25 cellular contexts compared by ENCODE assay signal in genomic region chr4:105601406-105601805, GRCh38. TPM values are rescaled to one million over a fixed set of nuclear protein-coding genes. Genes with fewer than 3 reads are reported as not detected.
A peak's percentile ranks its signal among the peaks of the same experiment; 100 is the strongest.
DNase-seq lines count a peak whose midpoint lies in the region; ATAC-seq, FAIRE-seq and TF ChIP-seq lines count a peak whose summit lies in the region.
"Had no signal": no experiment of that assay in that cellular context is flagged by ENCODE, and none has a peak within 500 bp of the region (broad histone marks: within the 10 kb centered on the region; RNA-seq: fewer than 3 reads in every experiment).

No MANE protein-coding gene starts in this region.

- CTCF ChIA-PET in HepG2 (lab: Yijun Ruan, JAX; ENCODE audit: low intra/inter-chr PET ratio, low total read pairs): no interaction called here

- intact Hi-C loops in HepG2 (cut with micrococcal nuclease; ENCODE audit: unreplicated experiment) (no loop called here), upper lobe of right lung (cut with DNase I) (no loop called here)

- no TSS peak for BruUV-seq in HepG2 (replicated peaks; lab: Mats Ljungman, UMichigan)

- no peaks in the 10 kb centered on the region for H4K20me1 ChIP-seq in HepG2 (ENCODE audit: insufficient read depth, low read length)
- H4K20me1 ChIP-seq: BLaER1 treated with 17β-estradiol and CSF1 and Interleukin-3, amounts not matched to agents 10 nM and 100 nM had no signal

- no peak for FAIRE-seq in HepG2 (lab: Jason Lieb, UNC)
- FAIRE-seq: A549, D721Med, GM12892, H1 had no signal

- no peak for TF ChIP-seq POLR2A in HepG2 (IDR thresholded peaks at IDR 0.05; ENCODE audit: insufficient read depth in 1 of 2, low read depth in 2 of 2, low read length in 2 of 2)

- no peak overlapping the region for H3K4me2 ChIP-seq in HepG2 (ENCODE audit: low read depth, low read length)
- H3K4me2 ChIP-seq: A549; BLaER1 treated with 17β-estradiol and CSF1 and Interleukin-3, amounts not matched to agents 10 nM and 100 nM had no signal

- 75% methylated on average over 1 of the region's 1 CpG for WGBS in liver
- 18% methylated on average over 1 of the region's 1 CpG for WGBS in HepG2 (ENCODE audit: low lambda C conversion rate)

- no peak for TF ChIP-seq CTCF in liver (IDR thresholded peaks at IDR 0.05; ENCODE audit: low read depth, low read length, missing input control)
- TF ChIP-seq CTCF in HepG2 (CRISPR knock-in tag; IDR thresholded peaks at IDR 0.05): no peak
- TF ChIP-seq CTCF in upper lobe of right lung (IDR thresholded peaks at IDR 0.05): no peak
- no peak for TF ChIP-seq CTCF in foreskin fibroblast (IDR thresholded peaks at IDR 0.05; ENCODE audit: low read depth, low read length)

- H3K27me3 ChIP-seq in liver (ENCODE audit: control insufficient read depth in 4 of 4, insufficient read depth in 4 of 4, low read length in 3 of 4) (no peaks in the 10 kb centered on the region), HepG2 (ENCODE audit: control insufficient read depth in 1 of 2, insufficient read depth in 2 of 2, low read length in 2 of 2) (no peaks in the 10 kb centered on the region), upper lobe of right lung (no peaks in the 10 kb centered on the region)
- H3K27me3 ChIP-seq: BE2C; BLaER1 treated with 17β-estradiol and CSF1 and Interleukin-3, amounts not matched to agents 10 nM and 100 nM had no signal

- TF ChIP-seq RAD21 in liver (IDR thresholded peaks at IDR 0.05): peak in 1 of 2 donors; percentile 5
- no peak for TF ChIP-seq RAD21 in HepG2 (CRISPR knock-in tag; IDR thresholded peaks at IDR 0.05)

- H3K27ac ChIP-seq in liver (ENCODE audit: low read depth in 1 of 2, low read length in 2 of 2) (no peak overlapping the region), HepG2 (ENCODE audit: extremely low read length, insufficient read depth, low read length) (no peak overlapping the region), upper lobe of right lung (no peak overlapping the region)
- H3K27ac ChIP-seq: A549; BLaER1 treated with 17β-estradiol and CSF1 and Interleukin-3, amounts not matched to agents 10 nM and 100 nM; GM23248 had no signal

- no peak overlapping the region for H3K9ac ChIP-seq in liver (ENCODE audit: low read depth in 1 of 2, low read length in 2 of 2)
- no peak overlapping the region for H3K9ac ChIP-seq in HepG2 (ENCODE audit: insufficient read depth, low read depth, low read length)
- H3K9ac ChIP-seq: BLaER1 treated with 17β-estradiol and CSF1 and Interleukin-3, amounts not matched to agents 10 nM and 100 nM; GM23248 had no signal

- TF ChIP-seq EP300 in HepG2 (IDR thresholded peaks at IDR 0.05; ENCODE audit: low read depth in 2 of 2, low read length in 2 of 2): no peak
- TF ChIP-seq EP300 in HepG2 (CRISPR knock-in tag; IDR thresholded peaks at IDR 0.05; ENCODE audit: borderline replicate concordance): no peak

- no peak for DNase-seq in HepG2 (ENCODE audit: low spot score)
- no peak for DNase-seq in left lobe of liver (ENCODE audit: low spot score)
- no peak for DNase-seq in upper lobe of right lung
- DNase-seq in foreskin fibroblast: no peak
- DNase-seq: 8988T; ACHN; AML-193; BE2C; CD4-positive, alpha-beta T cell; CD8-positive, alpha-beta memory T cell; DMS 273 treated with DMSO at 0.1 percent for 48 hours; DMS79; EL; GDM1; GM23248; H9 had no signal

- POLR2A ChIA-PET in HepG2 (lab: Yijun Ruan, JAX): no interaction called here

- H3K79me2 ChIP-seq in HepG2 (ENCODE audit: insufficient read depth, low read length): no peaks in the 10 kb centered on the region

- no peak overlapping the region for H3K4me3 ChIP-seq in liver (ENCODE audit: low read depth in 1 of 3, low read length in 3 of 3)
- no peak overlapping the region for H3K4me3 ChIP-seq in HepG2 (replicated peaks in 1 of 3; ENCODE audit: insufficient read depth in 1 of 3, low read depth in 2 of 3, low read length in 3 of 3)
- no peak overlapping the region for H3K4me3 ChIP-seq in upper lobe of right lung
- no peak overlapping the region for H3K4me3 ChIP-seq in foreskin fibroblast (ENCODE audit: low read depth in 1 of 2, low read length in 2 of 2)
- H3K4me3 ChIP-seq: A549; BLaER1 treated with 17β-estradiol and CSF1 and Interleukin-3, amounts not matched to agents 10 nM and 100 nM; GM23248 had no signal

- H3K4me1 ChIP-seq in liver (ENCODE audit: control insufficient read depth in 4 of 4, insufficient read depth in 4 of 4, low read length in 3 of 4) (peaks cover 0 to 2% (median 0%) of the 10 kb centered on the region in 4 donors), HepG2 (ENCODE audit: insufficient read depth, low read length) (no peaks in the 10 kb centered on the region), upper lobe of right lung (peaks cover 4% of the 10 kb centered on the region)

- H3K9me3 ChIP-seq in liver (ENCODE audit: control insufficient read depth in 4 of 4, low read length in 3 of 4): no peaks in the 10 kb centered on the region
- H3K9me3 ChIP-seq in HepG2 (ENCODE audit: low read length): no peaks in the 10 kb centered on the region
- no peaks in the 10 kb centered on the region for H3K9me3 ChIP-seq in upper lobe of right lung
- H3K9me3 ChIP-seq: A549; BE2C; BLaER1 treated with 17β-estradiol and CSF1 and Interleukin-3, amounts not matched to agents 10 nM and 100 nM had no signal

- H3K36me3 ChIP-seq in liver (ENCODE audit: control insufficient read depth in 4 of 4, insufficient read depth in 3 of 4, low read depth in 1 of 4, low read length in 3 of 4): no peaks in the 10 kb centered on the region
- no peaks in the 10 kb centered on the region for H3K36me3 ChIP-seq in HepG2 (replicated peaks in 1 of 2; ENCODE audit: control insufficient read depth in 1 of 2, insufficient read depth in 2 of 2, low read length in 2 of 2)
- no peaks in the 10 kb centered on the region for H3K36me3 ChIP-seq in upper lobe of right lung
- H3K36me3 ChIP-seq: BE2C; BLaER1 treated with 17β-estradiol and CSF1 and Interleukin-3, amounts not matched to agents 10 nM and 100 nM had no signal

- H2AFZ ChIP-seq in HepG2 (ENCODE audit: low read length): no peak overlapping the region
- H2AFZ ChIP-seq: GM23248 had no signal

- in situ Hi-C loops in HepG2 (cut with HindIII; ENCODE audit: extremely low pct_ligation_motif_present, low pct_unique_long_range_greater_than_20kb): no loop called here

- ATAC-seq in HepG2 (no peak), left lobe of liver (peak; percentile 57), upper lobe of right lung (peak; percentile 38), GM21723 (IDR thresholded peaks at IDR 0.05; ENCODE audit: unreplicated experiment) (no peak)
- ATAC-seq: A549, HCT116 had no signal

TF ChIP-seq in liver, 16 proteins besides CTCF, POLR2A, EP300 and RAD21 (continues in another document):
- no peak for TF ChIP-seq JUND (IDR thresholded peaks at IDR 0.05)

TF ChIP-seq in HepG2, 621 proteins besides CTCF, POLR2A, EP300 and RAD21 (continues in another document):
- no peak for TF ChIP-seq TRIM22 (IDR thresholded peaks at IDR 0.05)
- no peak for TF ChIP-seq HNF4G (IDR thresholded peaks at IDR 0.05; ENCODE audit: borderline replicate concordance, low read depth, low read length)
- TF ChIP-seq HNF4G (CRISPR knock-in tag; IDR thresholded peaks at IDR 0.05; ENCODE audit: borderline replicate concordance, low read depth): no peak
- no peak for TF ChIP-seq PHB2 (IDR thresholded peaks at IDR 0.05; ENCODE audit: partially characterized antibody)
- no peak for TF ChIP-seq KLF11 (CRISPR knock-in tag; IDR thresholded peaks at IDR 0.05)

RNA-seq across cellular contexts. Expression of gene ARHGEF38, which starts 49.0 kb away (rescaled TPM):
- total RNA-seq in liver (under 1 TPM; 0.23 to 0.50 TPM), HepG2 (2016; rRNA removed; fragmentation: Illumina TruSeq; extraction: Trizol) (not detected in 2 replicates), left lobe of liver (0.23 TPM), upper lobe of right lung (15.5 TPM)
- polyA plus RNA-seq in liver (under 1 TPM; 0.03 to 0.92 TPM), HepG2 (2011; rRNA removed) (not detected in 2 replicates)
- total RNA-seq in HepG2 (2016; cell fraction: cytosol; rRNA removed; fragmentation: Illumina TruSeq; extraction: Trizol; ENCODE audit: low read depth): not detected in 2 replicates
- total RNA-seq in HepG2 (2016; cell fraction: insoluble cytoplasmic fraction; rRNA removed; fragmentation: Illumina TruSeq; extraction: Trizol): not detected in 2 replicates
- total RNA-seq in HepG2 (2016; cell fraction: membrane; rRNA removed; fragmentation: Illumina TruSeq; extraction: Trizol): not detected in 2 replicates
- not detected in 2 replicates for total RNA-seq in HepG2 (2016; cell fraction: nucleus; rRNA removed; fragmentation: Illumina TruSeq; extraction: Trizol)
- not detected in 2 replicates for polyA plus RNA-seq in HepG2 (2011; cell fraction: cytosol; rRNA removed)
- polyA plus RNA-seq in HepG2 (2011; cell fraction: nucleus; rRNA removed): not detected in 2 replicates
- polyA plus RNA-seq in HepG2 (2012): not detected in 2 replicates
- polyA plus RNA-seq in HepG2 (2016; cell fraction: cytosol; fragmentation: Illumina TruSeq; extraction: Trizol; ENCODE audit: low read depth): not detected in 2 replicates
- not detected in 2 replicates for polyA plus RNA-seq in HepG2 (2016; cell fraction: insoluble cytoplasmic fraction; fragmentation: Illumina TruSeq; extraction: Trizol; ENCODE audit: low read depth)
- not detected in 2 replicates for polyA plus RNA-seq in HepG2 (2016; cell fraction: membrane; fragmentation: Illumina TruSeq; extraction: Trizol; ENCODE audit: low read depth)
- not detected in 2 replicates for polyA plus RNA-seq in HepG2 (2016; cell fraction: nucleus; fragmentation: Illumina TruSeq; extraction: Trizol; ENCODE audit: insufficient read depth, low read depth)
- not detected in 2 replicates for polyA minus RNA-seq in HepG2 (2011; rRNA and poly(A)+ RNA removed; ENCODE audit: low replicate concordance)
- not detected in 2 replicates for polyA minus RNA-seq in HepG2 (2011; cell fraction: cytosol; rRNA and poly(A)+ RNA removed)
- polyA minus RNA-seq in HepG2 (2011; cell fraction: nucleus; rRNA and poly(A)+ RNA removed): not detected in 2 replicates
- total RNA-seq: CD4-positive, alpha-beta T cell; CD8-positive, alpha-beta memory T cell; GM23248; H1; H9 had no signal
- polyA plus RNA-seq: CD14-positive monocyte; CD8-positive, alpha-beta memory T cell; GM23248; H1 had no signal

Comparison
In these comparisons a context has a peak if more than half of its experiments do, and no peak if none do; other contexts are left out.
1. ATAC-seq: peak in left lobe of liver (single experiment) and upper lobe of right lung (single experiment); none in HepG2 (single experiment) and GM21723 (single experiment).
2. RNA of gene ARHGEF38, which starts 49.0 kb away (total RNA-seq): 15.5 TPM in upper lobe of right lung (single experiment); 0.23 to 0.50 TPM in liver, 0.23 TPM in left lobe of liver (single experiment) and not detected in HepG2; every median in the first group is over 10 times any median in the second.